ENCODE assay signal across 16 cellular contexts in genomic region chr15:67715166-67715565, GRCh38.
DNase-seq lines count a peak whose midpoint lies in the region; ATAC-seq and TF ChIP-seq lines count a peak whose summit lies in the region.
"Had no signal": no experiment of that assay in that cellular context is flagged by ENCODE, and none has a peak within 500 bp of the region (broad histone marks: within the 10 kb centered on the region; RNA-seq: fewer than 3 reads in every experiment).

No MANE protein-coding gene starts in this region.

- H3K27ac Mint-ChIP-seq in MCF 10A (ENCODE audit: low read depth, unreplicated experiment) (no peak overlapping the region), T-cell (no peak overlapping the region)
- H3K27ac Mint-ChIP-seq: activated naive CD8-positive, alpha-beta T cell treated with anti-CD3 and anti-CD28 coated beads for 36 hours had no signal

- WGBS in prostate gland, result 63% methylated on average over 2 of the region's 2 CpGs

- H3K36me3 ChIP-seq in prostate gland, result no peaks in the 10 kb centered on the region
- H3K36me3 ChIP-seq: ovary had no signal

- TF ChIP-seq CTCF in MCF 10A (IDR thresholded peaks at IDR 0.05; ENCODE audit: unreplicated experiment) (no peak), prostate gland (IDR thresholded peaks at IDR 0.05) (no peak)

- no peak for ATAC-seq in T-cell (replicated peaks in 1 of 4)
- ATAC-seq: gastroesophageal sphincter, mucosa of descending colon had no signal

- intact Hi-C loops in MCF 10A (cut with micrococcal nuclease) (no loop called here), prostate gland (cut with DNase I) (no loop called here)

- H3K4me1 Mint-ChIP-seq in MCF 10A (ENCODE audit: insufficient read depth, unreplicated experiment) (no peaks in the 10 kb centered on the region), T-cell (peaks cover 0 to 5% (median 1%) of the 10 kb centered on the region in 3 donors)

- H3K36me3 Mint-ChIP-seq in MCF 10A (ENCODE audit: insufficient read depth, unreplicated experiment) (peaks cover 9% of the 10 kb centered on the region), T-cell (peaks cover 42% of the 10 kb centered on the region)

- CTCF ChIA-PET in MCF 10A (lab: Yijun Ruan, JAX) (no interaction called here), T-cell (lab: Charles Lee) (no interaction called here)

- TF ChIP-seq POLR2A in prostate gland (IDR thresholded peaks at IDR 0.05), result no peak

- no TSS peak for BruUV-seq in MCF 10A (replicated peaks; lab: Mats Ljungman, UMichigan)

- H3K4me3 ChIP-seq in prostate gland, result no peak overlapping the region
- H3K4me3 ChIP-seq: BLaER1, gastroesophageal sphincter, mucosa of descending colon, ovary had no signal

- no peaks in the 10 kb centered on the region for H3K9me3 ChIP-seq in prostate gland
- H3K9me3 ChIP-seq: BLaER1, gastroesophageal sphincter, mucosa of descending colon, ovary had no signal

- H3K27me3 ChIP-seq in prostate gland (replicated peaks; ENCODE audit: insufficient read depth), result no peaks in the 10 kb centered on the region
- H3K27me3 ChIP-seq: BLaER1, gastroesophageal sphincter, ovary had no signal

- no peaks in the 10 kb centered on the region for H3K4me1 ChIP-seq in prostate gland (replicated peaks)
- H3K4me1 ChIP-seq: BLaER1, gastroesophageal sphincter had no signal

- H3K9me3 Mint-ChIP-seq in MCF 10A (ENCODE audit: unreplicated experiment) (no peaks in the 10 kb centered on the region), T-cell (no peaks in the 10 kb centered on the region)
- H3K9me3 Mint-ChIP-seq: activated naive CD8-positive, alpha-beta T cell treated with anti-CD3 and anti-CD28 coated beads for 36 hours had no signal

- H3K4me3 Mint-ChIP-seq in MCF 10A (ENCODE audit: unreplicated experiment) (no peak overlapping the region), T-cell (no peak overlapping the region)
- H3K4me3 Mint-ChIP-seq: activated naive CD8-positive, alpha-beta T cell treated with anti-CD3 and anti-CD28 coated beads for 36 hours had no signal

- no peaks in the 10 kb centered on the region for H3K27me3 Mint-ChIP-seq in MCF 10A (ENCODE audit: insufficient read depth, unreplicated experiment)
- H3K27me3 Mint-ChIP-seq in T-cell, result no peaks in the 10 kb centered on the region
- H3K27me3 Mint-ChIP-seq: activated naive CD8-positive, alpha-beta T cell treated with anti-CD3 and anti-CD28 coated beads for 36 hours had no signal

- DNase-seq in LHCN-M2 (ENCODE audit: low read depth) (peak; percentile 87), NCI-H2171 treated with DMSO at 0.1 percent for 48 hours (lab: John Stamatoyannopoulos, UW) (peak; percentile 81), substantia nigra (lab: John Stamatoyannopoulos, UW) (peak in 3 of 49 donors; percentile 4 to 52 (median 17)), MCF 10A (ENCODE audit: unreplicated experiment) (no peak), T-cell (no peak), prostate gland (ENCODE audit: low spot score) (no peak)
- DNase-seq: activated CD4-positive, alpha-beta T cell treated with anti-CD3 and anti-CD28 coated beads for 48 hours; activated naive CD8-positive, alpha-beta T cell treated with anti-CD3 and anti-CD28 coated beads for 36 hours; HCEC 1CT; mucosa of descending colon; NCI-H82; ovary; T1000 had no signal

- H3K27ac ChIP-seq in cingulate gyrus (ENCODE audit: low read depth, low read length) (peak overlapping the region; percentile 62), substantia nigra (ENCODE audit: low read depth, low read length, poor library complexity, severe bottlenecking) (peak overlapping the region; percentile 39), prostate gland (no peak overlapping the region)
- H3K27ac ChIP-seq: BLaER1, gastroesophageal sphincter, ovary had no signal

- POLR2A ChIA-PET in MCF 10A (lab: Yijun Ruan, JAX) (no interaction called here), T-cell (lab: Charles Lee) (no interaction called here)

Comparison
In these comparisons a context has a peak if more than half of its experiments do, and no peak if none do; other contexts are left out.
1. DNase-seq: peak in LHCN-M2 (single experiment) and NCI-H2171 treated with DMSO at 0.1 percent for 48 hours (single experiment); none in MCF 10A (single experiment), T-cell (0 of 34) and prostate gland (single experiment).
2. H3K27ac ChIP-seq: peak in cingulate gyrus (single experiment) and substantia nigra (single experiment); none in prostate gland (0 of 2).